1 cellular context compared by ENCODE assay signal in the genomic region with DNA sequence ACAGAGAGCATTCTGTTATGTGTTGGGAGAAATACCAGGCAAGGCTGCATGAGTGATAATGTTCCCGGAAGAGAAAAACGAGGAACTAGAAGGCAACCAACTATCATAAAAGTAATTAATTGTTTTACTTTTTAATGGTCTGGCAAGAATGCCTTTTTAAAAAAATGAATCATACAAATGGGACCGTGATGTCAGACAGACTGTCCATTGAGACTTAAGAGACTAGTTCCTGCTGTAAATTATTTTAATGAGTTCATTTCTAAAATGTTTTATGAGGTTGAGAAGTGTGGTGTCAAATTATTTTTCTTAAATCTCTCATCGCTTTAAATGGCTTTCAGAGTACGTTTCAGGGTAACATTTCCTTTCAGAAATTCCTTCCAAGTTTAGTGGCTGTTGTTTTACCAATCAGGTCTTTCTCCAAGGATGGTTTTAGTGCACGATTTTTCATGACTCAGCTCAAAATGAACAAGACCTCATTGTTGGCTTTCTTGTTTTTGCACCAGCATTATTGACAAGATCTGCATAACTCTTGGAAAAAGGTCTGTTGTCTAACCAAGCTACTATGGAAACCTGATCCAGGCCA.
A peak's percentile ranks its signal among the peaks of the same experiment; 100 is the strongest.
TF ChIP-seq lines count a peak whose summit lies in the region.

No MANE protein-coding gene starts in this region.

TF ChIP-seq in HEK293, 187 proteins besides CTCF, POLR2A, EP300 and RAD21 (continued from another document and continues in another):
- TF ChIP-seq, protein P1, sequence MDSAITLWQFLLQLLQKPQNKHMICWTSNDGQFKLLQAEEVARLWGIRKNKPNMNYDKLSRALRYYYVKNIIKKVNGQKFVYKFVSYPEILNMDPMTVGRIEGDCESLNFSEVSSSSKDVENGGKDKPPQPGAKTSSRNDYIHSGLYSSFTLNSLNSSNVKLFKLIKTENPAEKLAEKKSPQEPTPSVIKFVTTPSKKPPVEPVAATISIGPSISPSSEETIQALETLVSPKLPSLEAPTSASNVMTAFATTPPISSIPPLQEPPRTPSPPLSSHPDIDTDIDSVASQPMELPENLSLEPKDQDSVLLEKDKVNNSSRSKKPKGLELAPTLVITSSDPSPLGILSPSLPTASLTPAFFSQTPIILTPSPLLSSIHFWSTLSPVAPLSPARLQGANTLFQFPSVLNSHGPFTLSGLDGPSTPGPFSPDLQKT (IDR thresholded peaks at IDR 0.05; ENCODE audit: borderline replicate concordance, low read depth, low read length), result no peak
- TF ChIP-seq ZXDB (tag by site-specific recombination; IDR thresholded peaks at IDR 0.05), result peak; percentile 38
- TF ChIP-seq HOXA7 (CRISPR knock-in tag; IDR thresholded peaks at IDR 0.05; ENCODE audit: borderline replicate concordance), result no peak
- TF ChIP-seq ZNF214 (tag by site-specific recombination; IDR thresholded peaks at IDR 0.05; ENCODE audit: borderline replicate concordance), result no peak
- TF ChIP-seq ZNF292 (tag by site-specific recombination; IDR thresholded peaks at IDR 0.05; ENCODE audit: borderline replicate concordance, low read depth), result no peak
- 0 out of 2 replicates have a peak, but pooled peaks have one; percentile 52 for TF ChIP-seq KLF10 (tag by site-specific recombination; IDR thresholded peaks at IDR 0.05)
- TF ChIP-seq GFI1B (tag by site-specific recombination; IDR thresholded peaks at IDR 0.05), result no peak
- TF ChIP-seq, protein P2, sequence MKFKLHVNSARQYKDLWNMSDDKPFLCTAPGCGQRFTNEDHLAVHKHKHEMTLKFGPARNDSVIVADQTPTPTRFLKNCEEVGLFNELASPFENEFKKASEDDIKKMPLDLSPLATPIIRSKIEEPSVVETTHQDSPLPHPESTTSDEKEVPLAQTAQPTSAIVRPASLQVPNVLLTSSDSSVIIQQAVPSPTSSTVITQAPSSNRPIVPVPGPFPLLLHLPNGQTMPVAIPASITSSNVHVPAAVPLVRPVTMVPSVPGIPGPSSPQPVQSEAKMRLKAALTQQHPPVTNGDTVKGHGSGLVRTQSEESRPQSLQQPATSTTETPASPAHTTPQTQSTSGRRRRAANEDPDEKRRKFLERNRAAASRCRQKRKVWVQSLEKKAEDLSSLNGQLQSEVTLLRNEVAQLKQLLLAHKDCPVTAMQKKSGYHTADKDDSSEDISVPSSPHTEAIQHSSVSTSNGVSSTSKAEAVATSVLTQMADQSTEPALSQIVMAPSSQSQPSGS (tag by site-specific recombination; IDR thresholded peaks at IDR 0.05; ENCODE audit: low read depth), result 0 out of 2 replicates have a peak, but pooled peaks have one; percentile 41
- peak; percentile 51 for TF ChIP-seq ZBTB17 (tag by site-specific recombination; IDR thresholded peaks at IDR 0.05)
- TF ChIP-seq ZNF157 (tag by site-specific recombination; IDR thresholded peaks at IDR 0.05), result no peak
- no peak for TF ChIP-seq ZSCAN30 (tag by site-specific recombination; IDR thresholded peaks at IDR 0.05)
- no peak for TF ChIP-seq ZNF626 (tag by site-specific recombination; IDR thresholded peaks at IDR 0.05)
- TF ChIP-seq ZSCAN16 (tag by site-specific recombination; IDR thresholded peaks at IDR 0.05), result no peak
- TF ChIP-seq ZNF335 (tag by site-specific recombination; conservative IDR thresholded peaks at IDR 0.05), result 0 out of 2 replicates have a peak, but pooled peaks have one; percentile 14
- TF ChIP-seq, protein P3, sequence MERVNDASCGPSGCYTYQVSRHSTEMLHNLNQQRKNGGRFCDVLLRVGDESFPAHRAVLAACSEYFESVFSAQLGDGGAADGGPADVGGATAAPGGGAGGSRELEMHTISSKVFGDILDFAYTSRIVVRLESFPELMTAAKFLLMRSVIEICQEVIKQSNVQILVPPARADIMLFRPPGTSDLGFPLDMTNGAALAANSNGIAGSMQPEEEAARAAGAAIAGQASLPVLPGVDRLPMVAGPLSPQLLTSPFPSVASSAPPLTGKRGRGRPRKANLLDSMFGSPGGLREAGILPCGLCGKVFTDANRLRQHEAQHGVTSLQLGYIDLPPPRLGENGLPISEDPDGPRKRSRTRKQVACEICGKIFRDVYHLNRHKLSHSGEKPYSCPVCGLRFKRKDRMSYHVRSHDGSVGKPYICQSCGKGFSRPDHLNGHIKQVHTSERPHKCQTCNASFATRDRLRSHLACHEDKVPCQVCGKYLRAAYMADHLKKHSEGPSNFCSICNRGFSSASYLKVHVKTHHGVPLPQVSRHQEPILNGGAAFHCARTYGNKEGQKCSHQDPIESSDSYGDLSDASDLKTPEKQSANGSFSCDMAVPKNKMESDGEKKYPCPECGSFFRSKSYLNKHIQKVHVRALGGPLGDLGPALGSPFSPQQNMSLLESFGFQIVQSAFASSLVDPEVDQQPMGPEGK (tag by site-specific recombination; IDR thresholded peaks at IDR 0.05), result no peak
- no peak for TF ChIP-seq ZNF202 (tag by site-specific recombination; IDR thresholded peaks at IDR 0.05; ENCODE audit: borderline replicate concordance)
- TF ChIP-seq ZNF791 (tag by site-specific recombination; IDR thresholded peaks at IDR 0.05), result no peak
- TF ChIP-seq ZNF629 (tag by site-specific recombination; IDR thresholded peaks at IDR 0.05), result peak; percentile 77
- TF ChIP-seq ZSCAN23 (tag by site-specific recombination; IDR thresholded peaks at IDR 0.05), result 0 out of 2 replicates have a peak, but pooled peaks have one; percentile 13
- no peak for TF ChIP-seq ZNF530 (tag by site-specific recombination; IDR thresholded peaks at IDR 0.05; ENCODE audit: low read depth)
- TF ChIP-seq, protein P4, sequence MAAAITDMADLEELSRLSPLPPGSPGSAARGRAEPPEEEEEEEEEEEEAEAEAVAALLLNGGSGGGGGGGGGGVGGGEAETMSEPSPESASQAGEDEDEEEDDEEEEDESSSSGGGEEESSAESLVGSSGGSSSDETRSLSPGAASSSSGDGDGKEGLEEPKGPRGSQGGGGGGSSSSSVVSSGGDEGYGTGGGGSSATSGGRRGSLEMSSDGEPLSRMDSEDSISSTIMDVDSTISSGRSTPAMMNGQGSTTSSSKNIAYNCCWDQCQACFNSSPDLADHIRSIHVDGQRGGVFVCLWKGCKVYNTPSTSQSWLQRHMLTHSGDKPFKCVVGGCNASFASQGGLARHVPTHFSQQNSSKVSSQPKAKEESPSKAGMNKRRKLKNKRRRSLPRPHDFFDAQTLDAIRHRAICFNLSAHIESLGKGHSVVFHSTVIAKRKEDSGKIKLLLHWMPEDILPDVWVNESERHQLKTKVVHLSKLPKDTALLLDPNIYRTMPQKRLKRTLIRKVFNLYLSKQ (tag by site-specific recombination; IDR thresholded peaks at IDR 0.05; ENCODE audit: borderline replicate concordance), result no peak
- TF ChIP-seq, protein P5, sequence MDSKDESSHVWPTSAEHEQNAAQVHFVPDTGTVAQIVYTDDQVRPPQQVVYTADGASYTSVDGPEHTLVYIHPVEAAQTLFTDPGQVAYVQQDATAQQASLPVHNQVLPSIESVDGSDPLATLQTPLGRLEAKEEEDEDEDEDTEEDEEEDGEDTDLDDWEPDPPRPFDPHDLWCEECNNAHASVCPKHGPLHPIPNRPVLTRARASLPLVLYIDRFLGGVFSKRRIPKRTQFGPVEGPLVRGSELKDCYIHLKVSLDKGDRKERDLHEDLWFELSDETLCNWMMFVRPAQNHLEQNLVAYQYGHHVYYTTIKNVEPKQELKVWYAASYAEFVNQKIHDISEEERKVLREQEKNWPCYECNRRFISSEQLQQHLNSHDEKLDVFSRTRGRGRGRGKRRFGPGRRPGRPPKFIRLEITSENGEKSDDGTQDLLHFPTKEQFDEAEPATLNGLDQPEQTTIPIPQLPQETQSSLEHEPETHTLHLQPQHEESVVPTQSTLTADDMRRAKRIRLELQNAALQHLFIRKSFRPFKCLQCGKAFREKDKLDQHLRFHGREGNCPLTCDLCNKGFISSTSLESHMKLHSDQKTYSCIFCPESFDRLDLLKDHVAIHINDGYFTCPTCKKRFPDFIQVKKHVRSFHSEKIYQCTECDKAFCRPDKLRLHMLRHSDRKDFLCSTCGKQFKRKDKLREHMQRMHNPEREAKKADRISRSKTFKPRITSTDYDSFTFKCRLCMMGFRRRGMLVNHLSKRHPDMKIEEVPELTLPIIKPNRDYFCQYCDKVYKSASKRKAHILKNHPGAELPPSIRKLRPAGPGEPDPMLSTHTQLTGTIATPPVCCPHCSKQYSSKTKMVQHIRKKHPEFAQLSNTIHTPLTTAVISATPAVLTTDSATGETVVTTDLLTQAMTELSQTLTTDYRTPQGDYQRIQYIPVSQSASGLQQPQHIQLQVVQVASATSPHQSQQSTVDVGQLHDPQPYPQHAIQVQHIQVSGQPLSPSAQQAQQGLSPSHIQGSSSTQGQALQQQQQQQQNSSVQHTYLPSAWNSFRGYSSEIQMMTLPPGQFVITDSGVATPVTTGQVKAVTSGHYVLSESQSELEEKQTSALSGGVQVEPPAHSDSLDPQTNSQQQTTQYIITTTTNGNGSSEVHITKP (tag by site-specific recombination; IDR thresholded peaks at IDR 0.05), result no peak
- TF ChIP-seq GLI4 (tag by site-specific recombination; IDR thresholded peaks at IDR 0.05), result no peak
- no peak for TF ChIP-seq ZNF830 (tag by site-specific recombination; IDR thresholded peaks at IDR 0.05; ENCODE audit: low read depth)
- TF ChIP-seq ZNF155 (tag by site-specific recombination; IDR thresholded peaks at IDR 0.05), result no peak
- TF ChIP-seq ZNF221 (tag by site-specific recombination; IDR thresholded peaks at IDR 0.05; ENCODE audit: borderline replicate concordance), result no peak
- TF ChIP-seq ZNF664 (tag by site-specific recombination; IDR thresholded peaks at IDR 0.05), result no peak
- TF ChIP-seq, protein P6, sequence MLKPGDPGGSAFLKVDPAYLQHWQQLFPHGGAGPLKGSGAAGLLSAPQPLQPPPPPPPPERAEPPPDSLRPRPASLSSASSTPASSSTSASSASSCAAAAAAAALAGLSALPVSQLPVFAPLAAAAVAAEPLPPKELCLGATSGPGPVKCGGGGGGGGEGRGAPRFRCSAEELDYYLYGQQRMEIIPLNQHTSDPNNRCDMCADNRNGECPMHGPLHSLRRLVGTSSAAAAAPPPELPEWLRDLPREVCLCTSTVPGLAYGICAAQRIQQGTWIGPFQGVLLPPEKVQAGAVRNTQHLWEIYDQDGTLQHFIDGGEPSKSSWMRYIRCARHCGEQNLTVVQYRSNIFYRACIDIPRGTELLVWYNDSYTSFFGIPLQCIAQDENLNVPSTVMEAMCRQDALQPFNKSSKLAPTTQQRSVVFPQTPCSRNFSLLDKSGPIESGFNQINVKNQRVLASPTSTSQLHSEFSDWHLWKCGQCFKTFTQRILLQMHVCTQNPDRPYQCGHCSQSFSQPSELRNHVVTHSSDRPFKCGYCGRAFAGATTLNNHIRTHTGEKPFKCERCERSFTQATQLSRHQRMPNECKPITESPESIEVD (tag by site-specific recombination; IDR thresholded peaks at IDR 0.05), result peak; percentile 75
- TF ChIP-seq, protein P7, sequence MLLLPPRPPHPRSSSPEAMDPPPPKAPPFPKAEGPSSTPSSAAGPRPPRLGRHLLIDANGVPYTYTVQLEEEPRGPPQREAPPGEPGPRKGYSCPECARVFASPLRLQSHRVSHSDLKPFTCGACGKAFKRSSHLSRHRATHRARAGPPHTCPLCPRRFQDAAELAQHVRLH (tag by site-specific recombination; IDR thresholded peaks at IDR 0.05), result no peak
- TF ChIP-seq KLF1 (tag by site-specific recombination; IDR thresholded peaks at IDR 0.05), result no peak
- TF ChIP-seq, protein P8, sequence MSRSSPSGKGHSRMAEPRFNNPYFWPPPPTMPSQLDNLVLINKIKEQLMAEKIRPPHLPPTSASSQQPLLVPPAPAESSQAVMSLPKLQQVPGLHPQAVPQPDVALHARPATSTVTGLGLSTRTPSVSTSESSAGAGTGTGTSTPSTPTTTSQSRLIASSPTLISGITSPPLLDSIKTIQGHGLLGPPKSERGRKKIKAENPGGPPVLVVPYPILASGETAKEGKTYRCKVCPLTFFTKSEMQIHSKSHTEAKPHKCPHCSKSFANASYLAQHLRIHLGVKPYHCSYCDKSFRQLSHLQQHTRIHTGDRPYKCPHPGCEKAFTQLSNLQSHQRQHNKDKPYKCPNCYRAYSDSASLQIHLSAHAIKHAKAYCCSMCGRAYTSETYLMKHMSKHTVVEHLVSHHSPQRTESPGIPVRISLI (tag by site-specific recombination; IDR thresholded peaks at IDR 0.05), result 0 out of 2 replicates have a peak, but pooled peaks have one; percentile 35
- TF ChIP-seq ZEB2 (tag by site-specific recombination; IDR thresholded peaks at IDR 0.05), result peak; percentile 81
- TF ChIP-seq, protein P9, sequence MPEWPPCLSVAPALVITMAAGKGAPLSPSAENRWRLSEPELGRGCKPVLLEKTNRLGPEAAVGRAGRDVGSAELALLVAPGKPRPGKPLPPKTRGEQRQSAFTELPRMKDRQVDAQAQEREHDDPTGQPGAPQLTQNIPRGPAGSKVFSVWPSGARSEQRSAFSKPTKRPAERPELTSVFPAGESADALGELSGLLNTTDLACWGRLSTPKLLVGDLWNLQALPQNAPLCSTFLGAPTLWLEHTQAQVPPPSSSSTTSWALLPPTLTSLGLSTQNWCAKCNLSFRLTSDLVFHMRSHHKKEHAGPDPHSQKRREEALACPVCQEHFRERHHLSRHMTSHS (tag by site-specific recombination; IDR thresholded peaks at IDR 0.05), result no peak
- TF ChIP-seq, protein P10, sequence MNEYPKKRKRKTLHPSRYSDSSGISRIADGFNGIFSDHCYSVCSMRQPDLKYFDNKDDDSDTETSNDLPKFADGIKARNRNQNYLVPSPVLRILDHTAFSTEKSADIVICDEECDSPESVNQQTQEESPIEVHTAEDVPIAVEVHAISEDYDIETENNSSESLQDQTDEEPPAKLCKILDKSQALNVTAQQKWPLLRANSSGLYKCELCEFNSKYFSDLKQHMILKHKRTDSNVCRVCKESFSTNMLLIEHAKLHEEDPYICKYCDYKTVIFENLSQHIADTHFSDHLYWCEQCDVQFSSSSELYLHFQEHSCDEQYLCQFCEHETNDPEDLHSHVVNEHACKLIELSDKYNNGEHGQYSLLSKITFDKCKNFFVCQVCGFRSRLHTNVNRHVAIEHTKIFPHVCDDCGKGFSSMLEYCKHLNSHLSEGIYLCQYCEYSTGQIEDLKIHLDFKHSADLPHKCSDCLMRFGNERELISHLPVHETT (tag by site-specific recombination; IDR thresholded peaks at IDR 0.05), result peak; percentile 67; the same call in 1 of the 2 replicates
- TF ChIP-seq ZNF16 (tag by site-specific recombination; IDR thresholded peaks at IDR 0.05; ENCODE audit: low read depth), result no peak
- no peak for TF ChIP-seq ZNF324 (tag by site-specific recombination; IDR thresholded peaks at IDR 0.05)
- TF ChIP-seq, protein P11, sequence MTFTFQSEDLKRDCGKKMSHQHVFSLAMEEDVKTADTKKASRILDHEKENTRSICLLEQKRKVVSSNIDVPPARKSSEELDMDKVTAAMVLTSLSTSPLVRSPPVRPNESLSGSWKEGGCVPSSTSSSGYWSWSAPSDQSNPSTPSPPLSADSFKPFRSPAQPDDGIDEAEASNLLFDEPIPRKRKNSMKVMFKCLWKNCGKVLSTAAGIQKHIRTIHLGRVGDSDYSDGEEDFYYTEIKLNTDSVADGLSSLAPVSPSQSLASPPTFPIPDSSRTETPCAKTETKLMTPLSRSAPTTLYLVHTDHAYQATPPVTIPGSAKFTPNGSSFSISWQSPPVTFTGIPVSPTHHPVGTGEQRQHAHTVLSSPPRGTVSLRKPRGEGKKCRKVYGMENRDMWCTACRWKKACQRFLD (tag by site-specific recombination; IDR thresholded peaks at IDR 0.05), result no peak
- TF ChIP-seq ZNF747 (tag by site-specific recombination; IDR thresholded peaks at IDR 0.05), result no peak
- no peak for TF ChIP-seq ZFP3 (tag by site-specific recombination; IDR thresholded peaks at IDR 0.05; ENCODE audit: low read depth)
- no peak for TF ChIP-seq ZNF138 (tag by site-specific recombination; IDR thresholded peaks at IDR 0.05; ENCODE audit: borderline replicate concordance)
